Comparison of ENCODE assay signal across 9 cellular contexts in genomic region chr15:50883903-50884302, GRCh38. TPM values are rescaled to one million over a fixed set of nuclear protein-coding genes. Genes with fewer than 3 reads are reported as not detected.
DNase-seq lines count a peak whose midpoint lies in the region; ATAC-seq and TF ChIP-seq lines count a peak whose summit lies in the region.
"Had no signal": no experiment of that assay in that cellular context is flagged by ENCODE, and none has a peak within 500 bp of the region (broad histone marks: within the 10 kb centered on the region; RNA-seq: fewer than 3 reads in every experiment).

No MANE protein-coding gene starts in this region.

- CTCF ChIA-PET in activated B cell treated with CpG ODN at 0.5 μM for 24 hours (lab: Charles Lee): no interaction called here

- H3K4me3 Mint-ChIP-seq in activated B cell treated with CpG ODN at 0.5 μM for 24 hours: peak overlapping the region; percentile 2

- DNase-seq in HK-2 (ENCODE audit: unreplicated experiment): peak; percentile 30
- DNase-seq in activated B cell treated with CpG ODN at 0.5 μM for 24 hours: no peak
- DNase-seq in kidney epithelial cell (ENCODE audit: low read depth): peak; percentile 70
- DNase-seq in effector CD8-positive, alpha-beta T cell (lab: John Stamatoyannopoulos, UW): no peak
- no peak for DNase-seq in Karpas-422
- DNase-seq: thyroid gland had no signal

- H3K27ac Mint-ChIP-seq in activated B cell treated with CpG ODN at 0.5 μM for 24 hours: peak overlapping the region; percentile 16

- no peaks in the 10 kb centered on the region for H3K9me2 ChIP-seq in Karpas-422 (replicated peaks; ENCODE audit: insufficient read depth, low read length)

- POLR2A ChIA-PET in activated B cell treated with CpG ODN at 0.5 μM for 24 hours (lab: Charles Lee): no interaction called here

- ATAC-seq in activated B cell treated with CpG ODN at 0.5 μM for 24 hours (ENCODE audit: low read depth) (peak; percentile 11), HG03354 (IDR thresholded peaks at IDR 0.05; ENCODE audit: poor library complexity, severe bottlenecking, unreplicated experiment) (no peak), GM18498 (IDR thresholded peaks at IDR 0.05; ENCODE audit: unreplicated experiment) (no peak)

- no peaks in the 10 kb centered on the region for H3K36me3 ChIP-seq in BLaER1
- H3K36me3 ChIP-seq in kidney epithelial cell (ENCODE audit: control insufficient read depth, insufficient read depth, low read length): no peaks in the 10 kb centered on the region
- H3K36me3 ChIP-seq in Karpas-422 (ENCODE audit: insufficient read depth, low read length): no peaks in the 10 kb centered on the region
- H3K36me3 ChIP-seq: thyroid gland had no signal

- H3K27me3 Mint-ChIP-seq in activated B cell treated with CpG ODN at 0.5 μM for 24 hours: no peaks in the 10 kb centered on the region

- H2AFZ ChIP-seq in Karpas-422 (ENCODE audit: low read length): no peak overlapping the region

- H3K79me2 ChIP-seq in Karpas-422 (ENCODE audit: low read length): no peaks in the 10 kb centered on the region

- TF ChIP-seq CTCF in activated B cell treated with CpG ODN at 0.5 μM for 24 hours (IDR thresholded peaks at IDR 0.05) (no peak), kidney epithelial cell (IDR thresholded peaks at IDR 0.05; ENCODE audit: insufficient read depth, low read length, poor library complexity, severe bottlenecking) (no peak)

- H3K9me3 ChIP-seq in BLaER1 (no peaks in the 10 kb centered on the region), Karpas-422 (ENCODE audit: low read length) (no peaks in the 10 kb centered on the region)
- H3K9me3 ChIP-seq: thyroid gland had no signal

- H3K27ac ChIP-seq in BLaER1 (peak overlapping the region; percentile 68), Karpas-422 (ENCODE audit: low read length) (no peak overlapping the region)
- H3K27ac ChIP-seq: thyroid gland had no signal

- H4K20me1 ChIP-seq in BLaER1 (no peaks in the 10 kb centered on the region), Karpas-422 (ENCODE audit: insufficient read depth, low read depth, low read length) (no peaks in the 10 kb centered on the region)

- peak overlapping the region; percentile 5; the same call in 1 of the 2 replicates for H3K4me3 ChIP-seq in BLaER1
- H3K4me3 ChIP-seq in kidney epithelial cell (ENCODE audit: low read depth, low read length): no peak overlapping the region
- H3K4me3 ChIP-seq in Karpas-422 (ENCODE audit: low read length): no peak overlapping the region
- H3K4me3 ChIP-seq: thyroid gland had no signal

- H3K4me1 ChIP-seq in BLaER1 (peaks cover 58% of the 10 kb centered on the region), Karpas-422 (ENCODE audit: low read length) (peaks cover 26% of the 10 kb centered on the region)

- peaks cover 52% of the 10 kb centered on the region for H3K4me1 Mint-ChIP-seq in activated B cell treated with CpG ODN at 0.5 μM for 24 hours

- no peaks in the 10 kb centered on the region for H3K9me3 Mint-ChIP-seq in activated B cell treated with CpG ODN at 0.5 μM for 24 hours

- no peaks in the 10 kb centered on the region for H3K36me3 Mint-ChIP-seq in activated B cell treated with CpG ODN at 0.5 μM for 24 hours (ENCODE audit: low read depth)

- H3K4me2 ChIP-seq in BLaER1 (peak overlapping the region; percentile 68), Karpas-422 (ENCODE audit: low read depth, low read length, poor library complexity, severe bottlenecking) (no peak overlapping the region)

- intact Hi-C loops in activated B cell treated with CpG ODN at 0.5 μM for 24 hours (cut with micrococcal nuclease): no loop called here

- H3K27me3 ChIP-seq in BLaER1 (no peaks in the 10 kb centered on the region), kidney epithelial cell (ENCODE audit: control insufficient read depth, insufficient read depth, low read length) (no peaks in the 10 kb centered on the region), Karpas-422 (ENCODE audit: low read length) (no peaks in the 10 kb centered on the region)
- H3K27me3 ChIP-seq: thyroid gland had no signal

- H3K9ac ChIP-seq in BLaER1 (no peak overlapping the region), Karpas-422 (ENCODE audit: low read length) (no peak overlapping the region)

RNA-seq across cellular contexts. Expression of gene AP4E1, which starts 24.6 kb away (rescaled TPM):
- total RNA-seq in activated B cell treated with CpG ODN at 0.5 μM for 24 hours (11.1 and 13.4 TPM in 2 replicates), kidney epithelial cell (11.0 and 11.3 TPM in 2 replicates)
- 13.6 and 26.5 TPM in 2 replicates for total RNA-seq in Karpas-422 (2014; rRNA removed; shearing (Covaris generic); ENCODE audit: low replicate concordance)

Comparison
In these comparisons a context has a peak if more than half of its experiments do, and no peak if none do; other contexts are left out.
1. DNase-seq: peak in HK-2 (single experiment) and kidney epithelial cell (single experiment); none in activated B cell treated with CpG ODN at 0.5 μM for 24 hours (single experiment), effector CD8-positive, alpha-beta T cell (single experiment) and Karpas-422 (single experiment).